Comparison of ENCODE assay signal across 2 cellular contexts in the genomic region with DNA sequence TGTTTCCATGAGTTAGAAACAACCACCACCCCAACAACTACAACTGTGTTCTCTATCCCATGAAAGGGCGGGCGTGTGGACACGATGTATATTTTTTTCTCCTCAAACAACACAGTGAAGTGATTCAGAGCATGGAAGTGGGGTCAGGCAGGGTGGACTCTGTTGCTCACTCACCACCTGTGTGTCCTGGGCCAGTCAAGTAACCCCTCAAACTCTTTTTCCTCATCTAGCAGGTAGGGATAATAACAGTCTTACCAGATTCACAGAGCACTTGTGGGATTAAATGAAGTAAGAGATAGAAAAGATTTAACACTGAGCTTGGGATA.
A peak's percentile ranks its signal among the peaks of the same experiment; 100 is the strongest.
TF ChIP-seq lines count a peak whose summit lies in the region.

No MANE protein-coding gene starts in this region.

TF ChIP-seq in endothelial cell of umbilical vein, 7 proteins besides CTCF, POLR2A, EP300 and RAD21:
- TF ChIP-seq POLR2AphosphoS5 (IDR thresholded peaks at IDR 0.05; ENCODE audit: insufficient read depth, low read depth, low read length), result no peak
- no peak for TF ChIP-seq JUN (IDR thresholded peaks at IDR 0.05; ENCODE audit: borderline replicate concordance, insufficient read depth, insufficient read length, low read depth)
- TF ChIP-seq FOS (IDR thresholded peaks at IDR 0.05; ENCODE audit: borderline replicate concordance, insufficient read depth, low read length), result peak; percentile 25
- TF ChIP-seq, protein P1, sequence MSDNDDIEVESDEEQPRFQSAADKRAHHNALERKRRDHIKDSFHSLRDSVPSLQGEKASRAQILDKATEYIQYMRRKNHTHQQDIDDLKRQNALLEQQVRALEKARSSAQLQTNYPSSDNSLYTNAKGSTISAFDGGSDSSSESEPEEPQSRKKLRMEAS (IDR thresholded peaks at IDR 0.05; ENCODE audit: insufficient read depth, insufficient read length), result no peak
- peak; percentile 40 for TF ChIP-seq GATA2 (IDR thresholded peaks at IDR 0.05; ENCODE audit: insufficient read depth, insufficient read length, low read depth, low read length)
- no peak for TF ChIP-seq MYC (IDR thresholded peaks at IDR 0.05; ENCODE audit: low read depth, low read length)
- TF ChIP-seq EZH2 (IDR thresholded peaks at IDR 0.05; ENCODE audit: borderline replicate concordance, low read depth, low read length, severe bottlenecking), result no peak

TF ChIP-seq in HepG2, 621 proteins besides CTCF, POLR2A, EP300 and RAD21:
- TF ChIP-seq REL (CRISPR knock-in tag; conservative IDR thresholded peaks at IDR 0.05) (no peak), RARG (CRISPR knock-in tag; IDR thresholded peaks at IDR 0.05; ENCODE audit: low read depth) (no peak), MTF2 (CRISPR knock-in tag; IDR thresholded peaks at IDR 0.05; ENCODE audit: borderline replicate concordance) (no peak), ZBTB7A (CRISPR knock-in tag; IDR thresholded peaks at IDR 0.05) (no peak), HNRNPK (IDR thresholded peaks at IDR 0.05; ENCODE audit: low read depth, low read length, poor library complexity, severe bottlenecking) (no peak), ZNF709 (CRISPR knock-in tag; IDR thresholded peaks at IDR 0.05) (no peak), NFRKB (IDR thresholded peaks at IDR 0.05) (no peak), ZNF235 (CRISPR knock-in tag; IDR thresholded peaks at IDR 0.05; ENCODE audit: borderline replicate concordance) (no peak), SCMH1 (CRISPR knock-in tag; IDR thresholded peaks at IDR 0.05; ENCODE audit: borderline replicate concordance) (no peak)
- TF ChIP-seq, protein P2, sequence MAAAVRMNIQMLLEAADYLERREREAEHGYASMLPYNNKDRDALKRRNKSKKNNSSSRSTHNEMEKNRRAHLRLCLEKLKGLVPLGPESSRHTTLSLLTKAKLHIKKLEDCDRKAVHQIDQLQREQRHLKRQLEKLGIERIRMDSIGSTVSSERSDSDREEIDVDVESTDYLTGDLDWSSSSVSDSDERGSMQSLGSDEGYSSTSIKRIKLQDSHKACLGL (CRISPR knock-in tag; IDR thresholded peaks at IDR 0.05), result no peak
